8 cellular contexts compared by ENCODE assay signal in genomic region chr1:87330201-87330953, GRCh38. TPM values are rescaled to one million over a fixed set of nuclear protein-coding genes. Genes with fewer than 3 reads are reported as not detected.
DNase-seq lines count a peak whose midpoint lies in the region; ATAC-seq and TF ChIP-seq lines count a peak whose summit lies in the region.

No MANE protein-coding gene starts in this region.

- H3K27me3 Mint-ChIP-seq in CD4-positive, alpha-beta T cell = peaks cover 29% of the 10 kb centered on the region
- H3K27me3 Mint-ChIP-seq in T-helper 17 cell = no peaks in the 10 kb centered on the region

- DNase-seq in CD4-positive, alpha-beta T cell = no peak
- DNase-seq in HFF-Myc (ENCODE audit: extremely low read depth, low read depth) = no peak
- DNase-seq in T-helper 17 cell = no peak
- DNase-seq in epithelial cell of esophagus (ENCODE audit: low read depth) = peak; percentile 46
- peak; percentile 18 to 42 for DNase-seq in uterus
- DNase-seq in activated gamma-delta T cell treated with Interleukin-2 at 50 U/mL for 16 hours = no peak

- peaks cover 8% of the 10 kb centered on the region for H3K36me3 Mint-ChIP-seq in CD4-positive, alpha-beta T cell (ENCODE audit: low read depth)
- H3K36me3 Mint-ChIP-seq in T-helper 17 cell (ENCODE audit: low read depth) = peaks cover 2% of the 10 kb centered on the region

- no peaks in the 10 kb centered on the region for H3K36me3 ChIP-seq in uterus

- no peaks in the 10 kb centered on the region for H3K9me3 Mint-ChIP-seq in CD4-positive, alpha-beta T cell

- H3K4me1 Mint-ChIP-seq in CD4-positive, alpha-beta T cell (ENCODE audit: low read depth) = peaks cover 69% of the 10 kb centered on the region
- H3K4me1 Mint-ChIP-seq in T-helper 17 cell = peaks cover 38% of the 10 kb centered on the region

- peak overlapping the region; percentile 98 for H3K4me3 Mint-ChIP-seq in CD4-positive, alpha-beta T cell
- peak overlapping the region; percentile 97 for H3K4me3 Mint-ChIP-seq in T-helper 17 cell

- POLR2A ChIA-PET in CD4-positive, alpha-beta T cell (lab: Charles Lee) = interaction anchor here (0.9 to 3.4 kb wide), 6 partner anchors 11 to 1353 kb away, joined by 3 to 13 read pairs (median 7); partner anchors contain the start of genes HS2ST1, PKN2, SELENOF and SH3GLB1

- CTCF ChIA-PET in CD4-positive, alpha-beta T cell (lab: Charles Lee) = no interaction called here

- no peak for TF ChIP-seq CTCF in CD4-positive, alpha-beta T cell (IDR thresholded peaks at IDR 0.05)
- TF ChIP-seq CTCF in HFF-Myc (IDR thresholded peaks at IDR 0.05; ENCODE audit: low read depth, low read length, missing control alignments) (no peak), epithelial cell of esophagus (IDR thresholded peaks at IDR 0.05; ENCODE audit: insufficient read depth, low read depth, low read length, missing control alignments) (no peak), uterus (IDR thresholded peaks at IDR 0.05) (no peak)

- H3K4me1 ChIP-seq in mononuclear cell (ENCODE audit: insufficient read depth, low read length) = peaks cover 46% of the 10 kb centered on the region
- H3K4me1 ChIP-seq in uterus = peaks cover 6 to 9% of the 10 kb centered on the region in 2 donors

- H3K27me3 ChIP-seq in CD4-positive, alpha-beta T cell (ENCODE audit: control insufficient read depth, insufficient read depth, low read length) = peaks cover 7% of the 10 kb centered on the region
- H3K27me3 ChIP-seq in mononuclear cell (ENCODE audit: insufficient read depth, low read length) = no peaks in the 10 kb centered on the region
- H3K27me3 ChIP-seq in uterus = no peaks in the 10 kb centered on the region

- TF ChIP-seq POLR2A in uterus (IDR thresholded peaks at IDR 0.05) = no peak

- no peak overlapping the region for H3K27ac ChIP-seq in CD4-positive, alpha-beta T cell (ENCODE audit: low read depth, low read length)
- peak overlapping the region; percentile 98 to 99 for H3K27ac ChIP-seq in uterus

- peak overlapping the region; percentile 88 for H3K27ac Mint-ChIP-seq in CD4-positive, alpha-beta T cell
- peak overlapping the region; percentile 92 for H3K27ac Mint-ChIP-seq in T-helper 17 cell

- ATAC-seq in CD4-positive, alpha-beta T cell (ENCODE audit: poor library complexity) = no peak
- ATAC-seq in T-helper 17 cell (no peak), GM18502 (IDR thresholded peaks at IDR 0.05; ENCODE audit: poor library complexity, unreplicated experiment) (no peak)

- no peaks in the 10 kb centered on the region for H3K9me3 ChIP-seq in CD4-positive, alpha-beta T cell (ENCODE audit: control insufficient read depth, low read length)
- H3K9me3 ChIP-seq in T-helper 17 cell (ENCODE audit: control insufficient read depth, low read length, poor library complexity, severe bottlenecking) = no peaks in the 10 kb centered on the region
- no peaks in the 10 kb centered on the region for H3K9me3 ChIP-seq in mononuclear cell (ENCODE audit: low read depth, low read length)
- no peaks in the 10 kb centered on the region for H3K9me3 ChIP-seq in uterus

- peak overlapping the region; percentile 74 for H3K4me3 ChIP-seq in HFF-Myc (replicated peaks; ENCODE audit: low read depth, low read length)
- peak overlapping the region; percentile 79 for H3K4me3 ChIP-seq in epithelial cell of esophagus (ENCODE audit: low read length)
- H3K4me3 ChIP-seq in mononuclear cell (ENCODE audit: low read length) = peak overlapping the region; percentile 61
- peak overlapping the region; percentile 79 to 93 for H3K4me3 ChIP-seq in uterus

- intact Hi-C loops in CD4-positive, alpha-beta T cell (cut with DNase I, micrococcal nuclease) = loop anchor here (2.0 to 10.0 kb wide), 8 partner anchors 52 to 943 kb away; partner anchors contain the start of genes HS2ST1 (in 1 of the 2), ODF2L (in 1 of the 2), SELENOF (in 1 of the 2) and SH3GLB1 (in 1 of the 2)
- intact Hi-C loops in uterus (cut with DNase I; ENCODE audit: low total_unique reads) = no loop called here

RNA-seq across cellular contexts. Expression of gene LMO4, which starts 1.7 kb away (rescaled TPM):
- 10 to 100 TPM; 16.0 to 18.2 TPM for total RNA-seq in CD4-positive, alpha-beta T cell
- 10 to 100 TPM; 18.2 to 19.9 TPM for total RNA-seq in T-helper 17 cell
- total RNA-seq in mononuclear cell = 15.2 TPM
- total RNA-seq in uterus = 100 to 1,000 TPM in 1 of 4 donors, 10 to 100 TPM in 3; 38.7 to 178 (median 60.9) TPM

Comparison
In these comparisons a context has a peak if more than half of its experiments do, and no peak if none do; other contexts are left out.
1. DNase-seq: peak in epithelial cell of esophagus (single experiment) and uterus (2 of 2); none in CD4-positive, alpha-beta T cell (0 of 10), HFF-Myc (single experiment), T-helper 17 cell (0 of 3) and activated gamma-delta T cell treated with Interleukin-2 at 50 U/mL for 16 hours (single experiment).
2. Peak in every context shown above with its lines, with median percentiles within 50 percentile points of each other: H3K4me3 ChIP-seq.